ENCODE assay signal across 8 cellular contexts in genomic region chr9:105244996-105245719, GRCh38. TPM values are rescaled to one million over a fixed set of nuclear protein-coding genes. Genes with fewer than 3 reads are reported as not detected.
DNase-seq lines count a peak whose midpoint lies in the region; FAIRE-seq and TF ChIP-seq lines count a peak whose summit lies in the region.

No MANE protein-coding gene starts in this region.

- no peaks in the 10 kb centered on the region for H3K27me3 ChIP-seq in bronchial epithelial cell (ENCODE audit: control insufficient read depth, insufficient read depth, low read length)

- DNase-seq in NCI-H1092 (lab: John Stamatoyannopoulos, UW), result peak; percentile 25
- peak; percentile 51 for DNase-seq in bronchial epithelial cell (ENCODE audit: low read depth)
- peak; percentile 87 for DNase-seq in islet precursor cell
- peak; percentile 8 to 11 for DNase-seq in stimulated activated CD4-positive, alpha-beta T cell treated with anti-CD3 and anti-CD28 coated beads, Interleukin-12 subunit alpha, Interleukin-12 subunit beta, amount 100 ng/mL, for 24 hours (ENCODE audit: low read depth in 2 of 2)
- no peak for DNase-seq in GM19240 (ENCODE audit: insufficient read length, low spot score)

- H3K9ac ChIP-seq in ES-I3 (ENCODE audit: low read depth, low read length), result peak overlapping the region; percentile 70

- POLR2A ChIA-PET in HEK293 (lab: Yijun Ruan, JAX), result interaction anchor here (0.7 to 2.3 kb wide), 11 partner anchors 9 to 450 kb away, joined by 3 to 16 read pairs (median 4); partner anchors contain the start of gene TMEM38B

- TF ChIP-seq CTCF in HEK293 (tag by site-specific recombination; IDR thresholded peaks at IDR 0.05), result peak; percentile 47
- peak; percentile 69 for TF ChIP-seq CTCF in VCaP (conservative IDR thresholded peaks at IDR 0.05)
- peak; percentile 72 for TF ChIP-seq CTCF in bronchial epithelial cell (IDR thresholded peaks at IDR 0.05; ENCODE audit: insufficient read depth, low read length, severe bottlenecking)

- H3K27ac ChIP-seq in HEK293 (ENCODE audit: extremely low read depth, low read depth, low read length) (peak overlapping the region; percentile 82), VCaP (peak overlapping the region; percentile 96)

- H3K9me3 ChIP-seq in ES-I3 (ENCODE audit: control insufficient read depth, insufficient read depth, low read length) (no peaks in the 10 kb centered on the region), HEK293 (ENCODE audit: control insufficient read depth, insufficient read depth, low read depth, low read length) (no peaks in the 10 kb centered on the region)

- CTCF ChIA-PET in HEK293 (lab: Yijun Ruan, JAX), result interaction anchor here (0.5 to 1.6 kb wide), 7 partner anchors 8 to 170 kb away, joined by 3 to 5 read pairs (median 3); no protein-coding TSS in a partner anchor

- peak overlapping the region; percentile 88 for H3K4me3 ChIP-seq in HEK293 (ENCODE audit: low read depth, low read length)
- peak overlapping the region; percentile 68 for H3K4me3 ChIP-seq in bronchial epithelial cell (ENCODE audit: low read depth, low read length)

- no peak for FAIRE-seq in bronchial epithelial cell (lab: Jason Lieb, UNC)

- H3K36me3 ChIP-seq in ES-I3 (ENCODE audit: insufficient read depth, low read length), result no peaks in the 10 kb centered on the region
- no peaks in the 10 kb centered on the region for H3K36me3 ChIP-seq in HEK293 (ENCODE audit: control insufficient read depth in 2 of 2, insufficient read depth in 1 of 2, low read length in 2 of 2)
- H3K36me3 ChIP-seq in bronchial epithelial cell (ENCODE audit: control insufficient read depth, insufficient read depth, low read length), result no peaks in the 10 kb centered on the region

- H3K4me1 ChIP-seq in ES-I3 (ENCODE audit: insufficient read depth, low read length), result peaks cover 46% of the 10 kb centered on the region
- H3K4me1 ChIP-seq in HEK293 (ENCODE audit: control insufficient read depth, insufficient read depth, low read length), result peaks cover 14% of the 10 kb centered on the region

TF ChIP-seq in HEK293, 187 proteins besides CTCF, POLR2A, EP300 and RAD21 (continues in another document):
- TF ChIP-seq ZNF529 (tag by site-specific recombination; IDR thresholded peaks at IDR 0.05; ENCODE audit: insufficient replicate concordance), result no peak
- TF ChIP-seq ZNF335 (tag by site-specific recombination; conservative IDR thresholded peaks at IDR 0.05), result peak; percentile 95
- TF ChIP-seq WT1 (tag by site-specific recombination; IDR thresholded peaks at IDR 0.05), result 0 out of 2 replicates have a peak, but pooled peaks have one; percentile 15
- peak; percentile 87 for TF ChIP-seq GLIS2 (tag by site-specific recombination; IDR thresholded peaks at IDR 0.05)
- TF ChIP-seq ZBTB26 (tag by site-specific recombination; optimal IDR thresholded peaks at IDR 0.05), result peak; percentile 66
- no peak for TF ChIP-seq BCL6B (tag by site-specific recombination; IDR thresholded peaks at IDR 0.05)
- 0 out of 2 replicates have a peak, but pooled peaks have one; percentile 17 for TF ChIP-seq ZSCAN30 (tag by site-specific recombination; IDR thresholded peaks at IDR 0.05)
- TF ChIP-seq ZXDB (tag by site-specific recombination; IDR thresholded peaks at IDR 0.05), result 0 out of 2 replicates have a peak, but pooled peaks have one; percentile 50
- peak; percentile 22; the same call in 1 of the 2 replicates for TF ChIP-seq SP3 (tag by site-specific recombination; IDR thresholded peaks at IDR 0.05)
- TF ChIP-seq KLF17 (tag by site-specific recombination; IDR thresholded peaks at IDR 0.05), result 0 out of 2 replicates have a peak, but pooled peaks have one; percentile 21
- peak; percentile 66; the same call in 1 of the 2 replicates for TF ChIP-seq ZEB2 (tag by site-specific recombination; IDR thresholded peaks at IDR 0.05)
- TF ChIP-seq PRDM10 (tag by site-specific recombination; IDR thresholded peaks at IDR 0.05), result peak; percentile 57
- TF ChIP-seq TRIM28 (IDR thresholded peaks at IDR 0.05; ENCODE audit: borderline replicate concordance, low read length), result no peak
- TF ChIP-seq ZNF792 (tag by site-specific recombination; IDR thresholded peaks at IDR 0.05), result no peak
- TF ChIP-seq ZNF248 (tag by site-specific recombination; IDR thresholded peaks at IDR 0.05), result no peak
- TF ChIP-seq PATZ1 (tag by site-specific recombination; IDR thresholded peaks at IDR 0.05), result peak; percentile 71

RNA-seq across cellular contexts. Expression of gene SLC44A1, which starts 0.7 kb away (rescaled TPM):
- 39.4 and 51.3 TPM in 2 replicates for total RNA-seq in bronchial epithelial cell
